ENCODE assay signal across 14 cellular contexts in genomic region chr10:70092389-70092718, GRCh38. TPM values are rescaled to one million over a fixed set of nuclear protein-coding genes. Genes with fewer than 3 reads are reported as not detected.
DNase-seq lines count a peak whose midpoint lies in the region; ATAC-seq and TF ChIP-seq lines count a peak whose summit lies in the region.
"Had no signal": no experiment of that assay in that cellular context is flagged by ENCODE, and none has a peak within 500 bp of the region (broad histone marks: within the 10 kb centered on the region; RNA-seq: fewer than 3 reads in every experiment).

No MANE protein-coding gene starts in this region.

- H3K27me3 Mint-ChIP-seq in CD4-positive, alpha-beta T cell, result no peaks in the 10 kb centered on the region
- H3K27me3 Mint-ChIP-seq in activated T-helper 1 cell treated with anti-CD3 and anti-CD28 coated beads, Interleukin-12 subunit alpha, Interleukin-12 subunit beta, Interleukin-2, Interleukin-4 antibody, amounts not matched to agents 30 ng/mL and 10 ng/mL and 1 ng/mL, durations not matched to agents 14 hours and 24 hours and 36 hours (ENCODE audit: insufficient read depth), result no peaks in the 10 kb centered on the region

- peaks cover 20% of the 10 kb centered on the region for H3K36me3 Mint-ChIP-seq in CD4-positive, alpha-beta T cell (ENCODE audit: low read depth)
- no peaks in the 10 kb centered on the region for H3K36me3 Mint-ChIP-seq in activated T-helper 1 cell treated with anti-CD3 and anti-CD28 coated beads, Interleukin-12 subunit alpha, Interleukin-12 subunit beta, Interleukin-2, Interleukin-4 antibody, amounts not matched to agents 30 ng/mL and 10 ng/mL and 1 ng/mL, durations not matched to agents 14 hours and 24 hours and 36 hours (ENCODE audit: low read depth)

- TF ChIP-seq CTCF in A673 (conservative IDR thresholded peaks at IDR 0.05; ENCODE audit: low read depth, low read length) (no peak), mucosa of descending colon (IDR thresholded peaks at IDR 0.05) (no peak)
- TF ChIP-seq CTCF in CD4-positive, alpha-beta T cell (IDR thresholded peaks at IDR 0.05), result no peak

- BruUV-seq in A673 (replicated peaks; lab: Mats Ljungman, UMichigan), result no TSS peak

- peaks cover 60% of the 10 kb centered on the region for H3K4me1 Mint-ChIP-seq in CD4-positive, alpha-beta T cell (ENCODE audit: low read depth)
- H3K4me1 Mint-ChIP-seq in activated T-helper 1 cell treated with anti-CD3 and anti-CD28 coated beads, Interleukin-12 subunit alpha, Interleukin-12 subunit beta, Interleukin-2, Interleukin-4 antibody, amounts not matched to agents 30 ng/mL and 10 ng/mL and 1 ng/mL, durations not matched to agents 14 hours and 24 hours and 36 hours (ENCODE audit: low read depth), result peaks cover 31% of the 10 kb centered on the region

- H3K27me3 ChIP-seq in A673 (replicated peaks; ENCODE audit: insufficient read depth, low read depth, low read length, poor library complexity), result no peaks in the 10 kb centered on the region
- no peaks in the 10 kb centered on the region for H3K27me3 ChIP-seq in CD4-positive, alpha-beta T cell (ENCODE audit: control insufficient read depth, insufficient read depth, low read length)

- H3K9me3 ChIP-seq in A673 (ENCODE audit: low read depth, low read length, poor library complexity, severe bottlenecking) (no peaks in the 10 kb centered on the region), mucosa of descending colon (no peaks in the 10 kb centered on the region)
- H3K9me3 ChIP-seq in CD4-positive, alpha-beta T cell (ENCODE audit: control insufficient read depth, low read length), result no peaks in the 10 kb centered on the region
- H3K9me3 ChIP-seq: psoas muscle had no signal

- H3K27ac Mint-ChIP-seq in CD4-positive, alpha-beta T cell, result peak overlapping the region; percentile 99
- H3K27ac Mint-ChIP-seq in activated T-helper 1 cell treated with anti-CD3 and anti-CD28 coated beads, Interleukin-12 subunit alpha, Interleukin-12 subunit beta, Interleukin-2, Interleukin-4 antibody, amounts not matched to agents 30 ng/mL and 10 ng/mL and 1 ng/mL, durations not matched to agents 14 hours and 24 hours and 36 hours, result peak overlapping the region; percentile 71

- POLR2A ChIA-PET in A673 (lab: Charles Lee; ENCODE audit: low non-redundant PET), result no interaction called here
- POLR2A ChIA-PET in CD4-positive, alpha-beta T cell (lab: Charles Lee), result interaction anchor here (1.0 to 3.1 kb wide), 8 partner anchors 18 to 312 kb away, joined by 3 to 61 read pairs (median 6); partner anchors contain the start of genes EIF4EBP2, SAR1A and TYSND1

- peak; percentile 60 for ATAC-seq in CD4-positive, alpha-beta T cell (ENCODE audit: poor library complexity)
- peak; percentile 33 for ATAC-seq in mucosa of descending colon
- ATAC-seq: psoas muscle had no signal

- H3K36me3 ChIP-seq in A673 (ENCODE audit: insufficient read depth, low read length, poor library complexity, severe bottlenecking) (peaks cover 100% of the 10 kb centered on the region), mucosa of descending colon (ENCODE audit: low read depth) (no peaks in the 10 kb centered on the region)

- no peaks in the 10 kb centered on the region for H3K9me3 Mint-ChIP-seq in CD4-positive, alpha-beta T cell
- H3K9me3 Mint-ChIP-seq in activated T-helper 1 cell treated with anti-CD3 and anti-CD28 coated beads, Interleukin-12 subunit alpha, Interleukin-12 subunit beta, Interleukin-2, Interleukin-4 antibody, amounts not matched to agents 30 ng/mL and 10 ng/mL and 1 ng/mL, durations not matched to agents 14 hours and 24 hours and 36 hours, result no peaks in the 10 kb centered on the region

- peak overlapping the region; percentile 75 for H3K4me3 Mint-ChIP-seq in CD4-positive, alpha-beta T cell
- H3K4me3 Mint-ChIP-seq in activated T-helper 1 cell treated with anti-CD3 and anti-CD28 coated beads, Interleukin-12 subunit alpha, Interleukin-12 subunit beta, Interleukin-2, Interleukin-4 antibody, amounts not matched to agents 30 ng/mL and 10 ng/mL and 1 ng/mL, durations not matched to agents 14 hours and 24 hours and 36 hours, result peak overlapping the region; percentile 76

- H3K27ac ChIP-seq in A673 (ENCODE audit: low read depth, low read length, poor library complexity, severe bottlenecking), result peak overlapping the region; percentile 29
- peak overlapping the region; percentile 52 for H3K27ac ChIP-seq in CD4-positive, alpha-beta T cell (ENCODE audit: low read depth, low read length)
- H3K27ac ChIP-seq: psoas muscle, VCaP had no signal

- CTCF ChIA-PET in A673 (lab: Charles Lee), result no interaction called here
- CTCF ChIA-PET in CD4-positive, alpha-beta T cell (lab: Charles Lee), result interaction anchor here (0.9 to 1.7 kb wide), 2 partner anchors 54 to 272 kb away, joined by 3 to 7 read pairs; partner anchors contain the start of gene TYSND1

- intact Hi-C loops in A673 (cut with micrococcal nuclease; ENCODE audit: unreplicated experiment), result no loop called here
- intact Hi-C loops in CD4-positive, alpha-beta T cell (cut with DNase I, micrococcal nuclease), result loop anchor here in 1 of 2 experiments (2.0 kb wide), 1 partner anchor 52 kb away; no protein-coding TSS in a partner anchor
- intact Hi-C loops in activated T-helper 1 cell treated with anti-CD3 and anti-CD28 coated beads, Interleukin-12 subunit alpha, Interleukin-12 subunit beta, Interleukin-2, Interleukin-4 antibody, amounts not matched to agents 30 ng/mL and 10 ng/mL and 1 ng/mL, durations not matched to agents 14 hours and 24 hours and 36 hours (cut with micrococcal nuclease), result loop anchor here (2.0 kb wide), 2 partner anchors 54 to 78 kb away; partner anchors contain the start of genes SAR1A and TYSND1
- intact Hi-C loops in mucosa of descending colon (cut with DNase I, micrococcal nuclease), result no loop called here

- H3K4me3 ChIP-seq in A673 (ENCODE audit: low read depth, low read length, poor library complexity, severe bottlenecking) (no peak overlapping the region), mucosa of descending colon (no peak overlapping the region)
- H3K4me3 ChIP-seq: psoas muscle had no signal

- H3K4me1 ChIP-seq in A673 (ENCODE audit: insufficient read depth, low read length, poor library complexity, severe bottlenecking) (peaks cover 4% of the 10 kb centered on the region), mucosa of descending colon (ENCODE audit: low read depth) (no peaks in the 10 kb centered on the region)
- H3K4me1 ChIP-seq: psoas muscle had no signal

- DNase-seq in A673 (ENCODE audit: low spot score) (no peak), mucosa of descending colon (no peak), amniotic stem cell (lab: John Stamatoyannopoulos, UW) (no peak), medulla oblongata (ENCODE audit: extremely low spot score) (no peak), SIG-M5 treated with dmso at 0.1 percent for 504 hours (lab: John Stamatoyannopoulos, UW; ENCODE audit: unreplicated experiment) (no peak)
- no peak for DNase-seq in CD4-positive, alpha-beta T cell
- DNase-seq in activated T-helper 1 cell treated with anti-CD3 and anti-CD28 coated beads, Interleukin-12 subunit alpha, Interleukin-12 subunit beta, Interleukin-2, Interleukin-4 antibody, amounts not matched to agents 30 ng/mL and 10 ng/mL and 1 ng/mL, durations not matched to agents 14 hours and 24 hours and 36 hours (ENCODE audit: low spot score), result no peak
- DNase-seq: Calu3, MV-4-11, NCI-H1694 treated with DMSO at 0.1 percent for 48 hours, NCI-H2227 treated with DMSO at 0.1 percent for 48 hours, psoas muscle, Right ventricle myocardium superior had no signal

RNA-seq across cellular contexts. Expression of gene MACROH2A2, which starts 39.7 kb away (rescaled TPM):
- total RNA-seq in A673 (2021), result 301 and 326 TPM in 2 replicates
- 1 to 10 TPM; 2.2 TPM for total RNA-seq in CD4-positive, alpha-beta T cell
- 3.4 and 3.5 TPM in 2 replicates for total RNA-seq in activated T-helper 1 cell treated with anti-CD3 and anti-CD28 coated beads, Interleukin-12 subunit alpha, Interleukin-12 subunit beta, Interleukin-2, Interleukin-4 antibody, amounts not matched to agents 30 ng/mL and 10 ng/mL and 1 ng/mL, durations not matched to agents 14 hours and 24 hours and 36 hours
- total RNA-seq in mucosa of descending colon, result 10 to 100 TPM in 1 of 3 donors, 1 to 10 TPM in 2; 7.3 to 13.6 (median 8.7) TPM

RNA-seq across cellular contexts. Expression of gene AIFM2, which starts 40.3 kb away (rescaled TPM):
- 4.3 and 5.7 TPM in 2 replicates for total RNA-seq in A673 (2021)
- total RNA-seq in CD4-positive, alpha-beta T cell, result 1 to 10 TPM; 2.3 to 2.5 TPM
- 7.1 and 7.3 TPM in 2 replicates for total RNA-seq in activated T-helper 1 cell treated with anti-CD3 and anti-CD28 coated beads, Interleukin-12 subunit alpha, Interleukin-12 subunit beta, Interleukin-2, Interleukin-4 antibody, amounts not matched to agents 30 ng/mL and 10 ng/mL and 1 ng/mL, durations not matched to agents 14 hours and 24 hours and 36 hours
- total RNA-seq in mucosa of descending colon, result 10 to 100 TPM; 21.0 to 23.0 (median 22.7) TPM

RNA-seq across cellular contexts. Expression of gene TYSND1, which starts 54.1 kb away (rescaled TPM):
- 36.5 and 46.3 TPM in 2 replicates for total RNA-seq in A673 (2021)
- total RNA-seq in CD4-positive, alpha-beta T cell, result 10 to 100 TPM; 12.6 to 13.0 TPM
- 12.6 and 12.7 TPM in 2 replicates for total RNA-seq in activated T-helper 1 cell treated with anti-CD3 and anti-CD28 coated beads, Interleukin-12 subunit alpha, Interleukin-12 subunit beta, Interleukin-2, Interleukin-4 antibody, amounts not matched to agents 30 ng/mL and 10 ng/mL and 1 ng/mL, durations not matched to agents 14 hours and 24 hours and 36 hours
- total RNA-seq in mucosa of descending colon, result 10 to 100 TPM; 15.3 to 19.7 (median 15.8) TPM

Comparison
In these comparisons a context has a peak if more than half of its experiments do, and no peak if none do; other contexts are left out.
1. RNA of gene MACROH2A2, which starts 39.7 kb away (total RNA-seq): 301 to 326 TPM in A673; 7.3 to 13.6 TPM in mucosa of descending colon, 3.4 to 3.5 TPM in activated T-helper 1 cell treated with anti-CD3 and anti-CD28 coated beads, Interleukin-12 subunit alpha, Interleukin-12 subunit beta, Interleukin-2, Interleukin-4 antibody, amounts not matched to agents 30 ng/mL and 10 ng/mL and 1 ng/mL, durations not matched to agents 14 hours and 24 hours and 36 hours and 2.2 TPM in CD4-positive, alpha-beta T cell; every median in the first group is over 10 times any median in the second.